8 cellular contexts compared by ENCODE assay signal in genomic region chr21:33588485-33589335, GRCh38.
DNase-seq lines count a peak whose midpoint lies in the region; ATAC-seq lines count a peak whose summit lies in the region.

TSS of gene DONSON (minus strand) at chr21:33588684. CDS start at chr21:33588641, 43 bp downstream.

- DNase-seq in COLO829 (ENCODE audit: low spot score) = peak; percentile 94
- peak; percentile 68 for DNase-seq in HS-27A (ENCODE audit: low read depth)
- DNase-seq in NK-92 treated with Interleukin-12 subunit alpha and Interleukin-12 subunit beta, amount 100 ng/mL, for 24 hours (lab: John Stamatoyannopoulos, UW) = peak; percentile 88
- DNase-seq in activated CD8-positive, alpha-beta memory T cell treated with anti-CD3 and anti-CD28 coated beads for 4 hours (ENCODE audit: low read depth in 2 of 2) = peak; percentile 66 to 70
- DNase-seq in effector memory CD8-positive, alpha-beta T cell = peak; percentile 83 to 88 (median 87)
- peak; percentile 85 to 92 for DNase-seq in memory B cell (ENCODE audit: low spot score in 2 of 2)
- peak; percentile 67 for DNase-seq in stimulated activated CD8-positive, alpha-beta memory T cell treated with anti-CD3 and anti-CD28 coated beads, Interleukin-12 subunit alpha, Interleukin-12 subunit beta, amount 100 ng/mL, for 24 hours (ENCODE audit: extremely low read depth)

- peak; percentile 91 for ATAC-seq in GM19467 (IDR thresholded peaks at IDR 0.05; ENCODE audit: unreplicated experiment)
- peak; percentile 95 for ATAC-seq in effector memory CD8-positive, alpha-beta T cell (replicated peaks)
- peak; percentile 91 for ATAC-seq in memory B cell (ENCODE audit: low read depth)

- H3K4me3 Mint-ChIP-seq in effector memory CD8-positive, alpha-beta T cell = peak within 1 kb of the TSS; percentile 91 to 93
- peak within 1 kb of the TSS; percentile 90 for H3K4me3 Mint-ChIP-seq in memory B cell

- no peaks in the 10 kb centered on the region for H3K9me3 Mint-ChIP-seq in effector memory CD8-positive, alpha-beta T cell
- no peaks in the 10 kb centered on the region for H3K9me3 Mint-ChIP-seq in memory B cell

- H3K4me1 Mint-ChIP-seq in effector memory CD8-positive, alpha-beta T cell (ENCODE audit: low read depth in 2 of 2) = peaks cover 11 to 12% of the 10 kb centered on the region in 2 donors
- H3K4me1 Mint-ChIP-seq in memory B cell = peaks cover 8% of the 10 kb centered on the region

- H3K27ac Mint-ChIP-seq in effector memory CD8-positive, alpha-beta T cell = peak within 1 kb of the TSS; percentile 80 to 84
- peak within 1 kb of the TSS; percentile 86 for H3K27ac Mint-ChIP-seq in memory B cell

- H3K36me3 Mint-ChIP-seq in effector memory CD8-positive, alpha-beta T cell (ENCODE audit: insufficient read depth) = peaks cover 5% of the 10 kb centered on the region
- peaks cover 2% of the 10 kb centered on the region for H3K36me3 Mint-ChIP-seq in memory B cell

- H3K27me3 Mint-ChIP-seq in effector memory CD8-positive, alpha-beta T cell = no peaks in the 10 kb centered on the region
- H3K27me3 Mint-ChIP-seq in memory B cell = no peaks in the 10 kb centered on the region

Comparison
In these comparisons a context has a peak if more than half of its experiments do, and no peak if none do; other contexts are left out.
1. Peak in every context shown above with its lines: DNase-seq and ATAC-seq.